Comparison of ENCODE assay signal across 8 cellular contexts in genomic region chr13:39655041-39655568, GRCh38.
A peak's percentile ranks its signal among the peaks of the same experiment; 100 is the strongest.
DNase-seq lines count a peak whose midpoint lies in the region; ATAC-seq and TF ChIP-seq lines count a peak whose summit lies in the region.

No MANE protein-coding gene starts in this region.

- H3K9me3 ChIP-seq in Loucy (ENCODE audit: insufficient read depth, low read depth, low read length) (no peaks in the 10 kb centered on the region), neuron (ENCODE audit: low read length) (no peaks in the 10 kb centered on the region)

- peaks cover 9% of the 10 kb centered on the region for H3K27me3 Mint-ChIP-seq in stimulated activated naive CD8-positive, alpha-beta T cell treated with anti-CD3 and anti-CD28 coated beads, Interleukin-15, Interleukin-2, amounts not matched to agents 100 ng/mL and 50 ng/mL, for 24 hours
- peaks cover 5 to 9% of the 10 kb centered on the region in 2 donors for H3K27me3 Mint-ChIP-seq in effector memory CD8-positive, alpha-beta T cell

- H3K4me3 ChIP-seq in Loucy (ENCODE audit: low read length, poor library complexity, severe bottlenecking) (peak overlapping the region; percentile 78), neuron (ENCODE audit: low read length) (peak overlapping the region; percentile 57)

- peaks cover 29% of the 10 kb centered on the region for H3K79me2 ChIP-seq in Loucy (ENCODE audit: insufficient read depth, low read length)

- peaks cover 39% of the 10 kb centered on the region for H3K4me1 Mint-ChIP-seq in stimulated activated naive CD8-positive, alpha-beta T cell treated with anti-CD3 and anti-CD28 coated beads, Interleukin-15, Interleukin-2, amounts not matched to agents 100 ng/mL and 50 ng/mL, for 24 hours (ENCODE audit: low read depth)
- peaks cover 24 to 30% of the 10 kb centered on the region in 2 donors for H3K4me1 Mint-ChIP-seq in effector memory CD8-positive, alpha-beta T cell (ENCODE audit: low read depth in 2 of 2)

- H3K9ac ChIP-seq in Loucy (ENCODE audit: low read depth, low read length, poor library complexity, severe bottlenecking): no peak overlapping the region

- H3K4me2 ChIP-seq in Loucy (ENCODE audit: low read depth, low read length, poor library complexity, severe bottlenecking): peak overlapping the region; percentile 72

- peaks cover 9% of the 10 kb centered on the region for H4K20me1 ChIP-seq in Loucy (ENCODE audit: insufficient read depth, low read length, poor library complexity, severe bottlenecking)

- H3K36me3 ChIP-seq in Loucy (ENCODE audit: insufficient read depth, low read length): no peaks in the 10 kb centered on the region
- H3K36me3 ChIP-seq in neuron (ENCODE audit: insufficient read depth, low read length): peaks cover 3% of the 10 kb centered on the region

- H2AFZ ChIP-seq in Loucy (ENCODE audit: low read length) (peak overlapping the region; percentile 97), neuron (ENCODE audit: low read depth, low read length) (peak overlapping the region; percentile 73)

- no peaks in the 10 kb centered on the region; the same call in 1 of the 2 replicates for H3K9me2 ChIP-seq in Loucy (replicated peaks; ENCODE audit: low read depth, low read length)

- peaks cover 15% of the 10 kb centered on the region for H3K36me3 Mint-ChIP-seq in stimulated activated naive CD8-positive, alpha-beta T cell treated with anti-CD3 and anti-CD28 coated beads, Interleukin-15, Interleukin-2, amounts not matched to agents 100 ng/mL and 50 ng/mL, for 24 hours (ENCODE audit: low read depth)
- peaks cover 11% of the 10 kb centered on the region for H3K36me3 Mint-ChIP-seq in effector memory CD8-positive, alpha-beta T cell (ENCODE audit: insufficient read depth)

- H3K27ac Mint-ChIP-seq in stimulated activated naive CD8-positive, alpha-beta T cell treated with anti-CD3 and anti-CD28 coated beads, Interleukin-15, Interleukin-2, amounts not matched to agents 100 ng/mL and 50 ng/mL, for 24 hours: peak overlapping the region; percentile 92
- H3K27ac Mint-ChIP-seq in effector memory CD8-positive, alpha-beta T cell: peak overlapping the region; percentile 91 to 94

- no peaks in the 10 kb centered on the region for H3F3A ChIP-seq in Loucy (ENCODE audit: low read depth)

- no peaks in the 10 kb centered on the region for H3K9me3 Mint-ChIP-seq in stimulated activated naive CD8-positive, alpha-beta T cell treated with anti-CD3 and anti-CD28 coated beads, Interleukin-15, Interleukin-2, amounts not matched to agents 100 ng/mL and 50 ng/mL, for 24 hours
- peaks cover 0 to 2% of the 10 kb centered on the region in 2 donors for H3K9me3 Mint-ChIP-seq in effector memory CD8-positive, alpha-beta T cell

- H3K27me3 ChIP-seq in Loucy (ENCODE audit: insufficient read depth, low read length, poor library complexity, severe bottlenecking): peaks cover 40% of the 10 kb centered on the region
- H3K27me3 ChIP-seq in neuron (ENCODE audit: insufficient read depth, low read length): no peaks in the 10 kb centered on the region

- DNase-seq in stimulated activated naive CD8-positive, alpha-beta T cell treated with anti-CD3 and anti-CD28 coated beads, Interleukin-15, Interleukin-2, amounts not matched to agents 100 U/mL and 50 U/mL, for 24 hours: no peak
- DNase-seq in effector memory CD8-positive, alpha-beta T cell: no peak
- no peak for DNase-seq in NCI-H748 treated with DMSO at 0.1 percent for 48 hours (lab: John Stamatoyannopoulos, UW)
- DNase-seq in retina: no peak

- no peak for TF ChIP-seq CTCF in Loucy (conservative IDR thresholded peaks at IDR 0.05; ENCODE audit: low read length)

- no peak for ATAC-seq in stimulated activated naive CD8-positive, alpha-beta T cell treated with anti-CD3 and anti-CD28 coated beads, Interleukin-15, Interleukin-2, amounts not matched to agents 100 U/mL and 50 U/mL, for 24 hours
- peak; percentile 2 for ATAC-seq in effector memory CD8-positive, alpha-beta T cell (replicated peaks)
- no peak for ATAC-seq in GM19351 (IDR thresholded peaks at IDR 0.05; ENCODE audit: unreplicated experiment)

- peak overlapping the region; percentile 89 for H3K4me3 Mint-ChIP-seq in stimulated activated naive CD8-positive, alpha-beta T cell treated with anti-CD3 and anti-CD28 coated beads, Interleukin-15, Interleukin-2, amounts not matched to agents 100 ng/mL and 50 ng/mL, for 24 hours
- H3K4me3 Mint-ChIP-seq in effector memory CD8-positive, alpha-beta T cell: peak overlapping the region; percentile 86 to 88

- H3K4me1 ChIP-seq in Loucy (ENCODE audit: insufficient read depth, low read length, poor library complexity, severe bottlenecking) (peaks cover 24% of the 10 kb centered on the region), neuron (ENCODE audit: insufficient read depth, low read length) (peaks cover 9% of the 10 kb centered on the region)
